Comparison of ENCODE assay signal across 8 cellular contexts in the genomic region with DNA sequence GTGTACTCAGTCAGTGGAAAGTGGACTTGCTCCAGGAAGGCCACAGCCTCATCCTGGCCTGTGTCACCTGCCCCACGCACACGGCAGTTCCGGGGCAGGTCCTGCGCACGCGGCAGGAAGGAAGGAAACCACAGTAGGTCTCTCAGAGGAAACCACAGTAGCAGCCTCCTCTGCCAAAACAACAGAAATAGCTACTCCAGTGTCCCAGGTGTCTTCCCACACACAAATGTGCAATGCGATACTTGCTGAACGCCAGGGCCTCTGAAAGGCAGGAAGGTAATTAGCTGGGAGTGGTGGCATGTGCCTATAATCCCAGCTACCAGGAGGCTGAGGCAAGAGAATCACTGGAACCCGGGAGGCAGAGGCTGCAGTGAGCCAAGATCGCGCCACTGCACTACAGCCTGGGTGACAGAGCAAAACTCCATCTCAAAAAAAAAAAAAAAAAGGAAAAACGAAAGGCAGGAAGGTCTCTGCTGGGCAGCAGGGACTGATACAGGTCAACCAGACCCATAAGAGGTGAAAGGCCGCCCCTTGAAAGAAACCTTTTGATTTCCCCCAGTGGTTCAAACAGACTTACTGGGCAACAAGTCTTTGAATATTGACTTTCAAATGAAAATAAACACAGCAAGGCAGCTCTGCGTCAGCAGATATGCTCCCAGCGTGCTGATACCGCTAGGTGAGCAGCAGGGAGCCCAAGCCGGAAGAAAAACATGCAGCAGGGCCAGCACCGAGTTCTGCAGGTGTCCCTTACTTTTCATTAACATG. TPM values are rescaled to one million over a fixed set of nuclear protein-coding genes. Genes with fewer than 3 reads are reported as not detected.
DNase-seq lines count a peak whose midpoint lies in the region; ATAC-seq and TF ChIP-seq lines count a peak whose summit lies in the region.

No MANE protein-coding gene starts in this region.

- peak overlapping the region; percentile 63 for H3K4me3 Mint-ChIP-seq in activated CD8-positive, alpha-beta T cell treated with anti-CD3 and anti-CD28 coated beads for 36 hours

- no peaks in the 10 kb centered on the region for H3K27me3 ChIP-seq in BLaER1 treated with 17β-estradiol and CSF1 and Interleukin-3, amounts not matched to agents 10 nM and 100 nM
- H3K27me3 ChIP-seq in uterus = no peaks in the 10 kb centered on the region

- peak overlapping the region; percentile 90 for H3K27ac Mint-ChIP-seq in activated CD8-positive, alpha-beta T cell treated with anti-CD3 and anti-CD28 coated beads for 36 hours

- no peaks in the 10 kb centered on the region for H4K20me1 ChIP-seq in BLaER1 treated with 17β-estradiol and CSF1 and Interleukin-3, amounts not matched to agents 10 nM and 100 nM

- POLR2A ChIA-PET in activated CD8-positive, alpha-beta T cell treated with anti-CD3 and anti-CD28 coated beads for 36 hours (lab: Charles Lee) = interaction anchor here (0.5 to 1.6 kb wide), 7 partner anchors 9 to 261 kb away, joined by 3 to 6 read pairs (median 3); no protein-coding TSS in a partner anchor

- peak overlapping the region in 10 of 11 experiments; percentile 10 to 77 (median 46); a peak in 16 of 22 replicates for H3K9ac ChIP-seq in BLaER1 treated with 17β-estradiol and CSF1 and Interleukin-3, amounts not matched to agents 10 nM and 100 nM

- peak overlapping the region in 3 of 10 experiments; percentile 20 to 40 (median 28); a peak in 4 of 20 replicates for H3K4me3 ChIP-seq in BLaER1 treated with 17β-estradiol and CSF1 and Interleukin-3, amounts not matched to agents 10 nM and 100 nM
- no peak overlapping the region for H3K4me3 ChIP-seq in uterus

- TF ChIP-seq CTCF in activated CD8-positive, alpha-beta T cell treated with anti-CD3 and anti-CD28 coated beads for 36 hours (IDR thresholded peaks at IDR 0.05) = no peak
- no peak for TF ChIP-seq CTCF in uterus (IDR thresholded peaks at IDR 0.05)

- CTCF ChIA-PET in activated CD8-positive, alpha-beta T cell treated with anti-CD3 and anti-CD28 coated beads for 36 hours (lab: Charles Lee) = interaction anchor here (0.7 to 1.9 kb wide), 9 partner anchors 12 to 449 kb away, joined by 3 to 10 read pairs (median 3); no protein-coding TSS in a partner anchor

- H3K4me1 Mint-ChIP-seq in activated CD8-positive, alpha-beta T cell treated with anti-CD3 and anti-CD28 coated beads for 36 hours (ENCODE audit: low read depth) = peaks cover 45% of the 10 kb centered on the region

- H3K9me3 ChIP-seq in BLaER1 treated with 17β-estradiol and CSF1 and Interleukin-3, amounts not matched to agents 10 nM and 100 nM (replicated peaks in 1 of 11) = peaks cover 0 to 7% (median 0%) of the 10 kb centered on the region in 11 experiments; a peak in 6 of 22 replicates
- no peaks in the 10 kb centered on the region for H3K9me3 ChIP-seq in uterus

- H3K4me2 ChIP-seq in BLaER1 treated with 17β-estradiol and CSF1 and Interleukin-3, amounts not matched to agents 10 nM and 100 nM = peak overlapping the region; percentile 63 to 98 (median 82)

- no peaks in the 10 kb centered on the region for H3K9me3 Mint-ChIP-seq in activated CD8-positive, alpha-beta T cell treated with anti-CD3 and anti-CD28 coated beads for 36 hours

- no peaks in the 10 kb centered on the region for H3K27me3 Mint-ChIP-seq in activated CD8-positive, alpha-beta T cell treated with anti-CD3 and anti-CD28 coated beads for 36 hours

- intact Hi-C loops in activated CD8-positive, alpha-beta T cell treated with anti-CD3 and anti-CD28 coated beads for 36 hours (cut with micrococcal nuclease) = loop anchor here (2.0 kb wide), 2 partner anchors 55 to 63 kb away; no protein-coding TSS in a partner anchor
- intact Hi-C loops in left colon (cut with DNase I, micrococcal nuclease) (no loop called here), uterus (cut with DNase I; ENCODE audit: low total_unique reads) (no loop called here)

- H3K4me1 ChIP-seq in BLaER1 treated with 17β-estradiol and CSF1 and Interleukin-3, amounts not matched to agents 10 nM and 100 nM = peaks cover 14 to 78% (median 59%) of the 10 kb centered on the region in 10 experiments
- no peaks in the 10 kb centered on the region for H3K4me1 ChIP-seq in uterus

- H3K27ac ChIP-seq in BLaER1 treated with 17β-estradiol and CSF1 and Interleukin-3, amounts not matched to agents 10 nM and 100 nM = peak overlapping the region in 9 of 11 experiments; percentile 9 to 85 (median 55); a peak in 15 of 22 replicates
- no peak overlapping the region for H3K27ac ChIP-seq in uterus

- peak; percentile 78 for DNase-seq in activated CD8-positive, alpha-beta T cell treated with anti-CD3 and anti-CD28 coated beads for 36 hours
- DNase-seq in left colon (peak in 1 of 2 donors; percentile 26), uterus (no peak), midbrain (lab: John Stamatoyannopoulos, UW) (no peak)
- peak; percentile 50 to 89 (median 76) for DNase-seq in stimulated activated naive CD4-positive, alpha-beta T cell (lab: John Stamatoyannopoulos, UW)

- peaks cover 0 to 24% (median 0%) of the 10 kb centered on the region in 11 experiments; a peak in 4 of 22 replicates for H3K36me3 ChIP-seq in BLaER1 treated with 17β-estradiol and CSF1 and Interleukin-3, amounts not matched to agents 10 nM and 100 nM
- no peaks in the 10 kb centered on the region for H3K36me3 ChIP-seq in uterus

- TF ChIP-seq POLR2A in uterus (IDR thresholded peaks at IDR 0.05) = no peak

- peak; percentile 97 for ATAC-seq in GM19452 (IDR thresholded peaks at IDR 0.05; ENCODE audit: unreplicated experiment)
- peak; percentile 89 for ATAC-seq in HG03457 (IDR thresholded peaks at IDR 0.05; ENCODE audit: unreplicated experiment)
- ATAC-seq in activated CD8-positive, alpha-beta T cell treated with anti-CD3 and anti-CD28 coated beads for 36 hours = peak; percentile 92
- ATAC-seq in left colon = peak; percentile 49

- H3K36me3 Mint-ChIP-seq in activated CD8-positive, alpha-beta T cell treated with anti-CD3 and anti-CD28 coated beads for 36 hours (ENCODE audit: low read depth) = peaks cover 2% of the 10 kb centered on the region

RNA-seq across cellular contexts. Expression of a gene that starts 49.5 kb away (rescaled TPM):
- total RNA-seq in activated CD8-positive, alpha-beta T cell treated with anti-CD3 and anti-CD28 coated beads for 36 hours = 1 to 10 TPM; 8.5 to 9.4 TPM
- total RNA-seq in left colon = 100 to 1,000 TPM; 115 to 128 TPM
- 10 to 100 TPM; 35.6 to 90.4 (median 50.7) TPM for total RNA-seq in uterus

Comparison
In these comparisons a context has a peak if more than half of its experiments do, and no peak if none do; other contexts are left out.
1. H3K27ac ChIP-seq: peak in BLaER1 treated with 17β-estradiol and CSF1 and Interleukin-3, amounts not matched to agents 10 nM and 100 nM (9 of 11); none in uterus (0 of 2).
2. DNase-seq: peak in activated CD8-positive, alpha-beta T cell treated with anti-CD3 and anti-CD28 coated beads for 36 hours (single experiment) and stimulated activated naive CD4-positive, alpha-beta T cell (6 of 6); none in uterus (0 of 2) and midbrain (single experiment).
3. Peak in every context shown above with its lines, with median percentiles within 50 percentile points of each other: ATAC-seq.